In the genomic region with DNA sequence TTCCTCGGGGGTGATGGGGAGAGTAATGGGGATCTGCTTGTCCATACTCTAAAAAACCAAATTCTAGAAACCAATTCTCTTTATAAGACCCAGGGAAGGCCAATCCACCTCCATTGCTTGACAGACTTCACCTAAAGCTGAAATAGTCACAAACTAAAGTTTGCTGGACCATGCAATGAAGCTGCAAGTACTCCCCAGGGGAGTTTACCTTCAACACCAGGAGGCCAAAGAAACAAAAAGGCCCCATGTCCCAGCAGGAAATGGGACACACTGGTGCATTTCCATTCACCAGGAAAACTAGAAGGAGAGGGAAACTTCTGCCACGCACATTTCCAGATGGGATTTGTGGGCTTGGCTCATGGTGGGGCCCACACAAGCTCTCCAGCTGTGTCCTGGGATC, we compare ENCODE assay signal across 20 cellular contexts.
DNase-seq lines count a peak whose midpoint lies in the region; ATAC-seq and TF ChIP-seq lines count a peak whose summit lies in the region.
"Had no signal": no experiment of that assay in that cellular context is flagged by ENCODE, and none has a peak within 500 bp of the region (broad histone marks: within the 10 kb centered on the region; RNA-seq: fewer than 3 reads in every experiment).

No MANE protein-coding gene starts in this region.

- DNase-seq in GM23248, result no peak
- peak; percentile 76 for DNase-seq in RPMI7951 (ENCODE audit: low read depth)
- DNase-seq in fibroblast of lung (ENCODE audit: low read depth in 2 of 2), result no peak
- DNase-seq in trophoblast cell, result no peak
- no peak for DNase-seq in mesenteric fat pad (ENCODE audit: low spot score)
- no peak for DNase-seq in T-cell
- DNase-seq in ureter (ENCODE audit: low spot score), result no peak
- DNase-seq: DMS53, GDM1, MV-4-11, NCI-H1105 treated with DMSO at 0.1 percent for 48 hours, NCI-H1694 treated with DMSO at 0.1 percent for 48 hours, NCI-H2081 treated with DMSO at 0.1 percent for 48 hours, NCI-H2171 treated with DMSO at 0.1 percent for 48 hours, NCI-H524 treated with DMSO at 0.1 percent for 48 hours, Peyer's patch had no signal

- no peaks in the 10 kb centered on the region for H3K27me3 Mint-ChIP-seq in T-cell
- H3K27me3 Mint-ChIP-seq: B cell, IgD-negative memory B cell had no signal

- peaks cover 18% of the 10 kb centered on the region for H3K79me1 ChIP-seq in trophoblast cell (ENCODE audit: low read length)

- no peak overlapping the region for H2BK5ac ChIP-seq in trophoblast cell (ENCODE audit: low read depth, low read length, poor library complexity)

- H3K4me1 Mint-ChIP-seq in T-cell, result no peaks in the 10 kb centered on the region
- H3K4me1 Mint-ChIP-seq: B cell had no signal

- no peak overlapping the region for H3K27ac Mint-ChIP-seq in T-cell
- H3K27ac Mint-ChIP-seq: B cell, IgD-negative memory B cell had no signal

- 92 to 98% methylated on average over 2 of the region's 2 CpGs for WGBS in GM23248 (ENCODE audit: low coverage in 1 of 2, low lambda C conversion rate in 2 of 2, missing lambda C conversion rate in 2 of 2), 2 experiments
- WGBS in trophoblast cell (ENCODE audit: extremely low coverage, insufficient coverage, insufficient read length), result no CpG with 5 or more reads among the region's 2 CpGs

- no peaks in the 10 kb centered on the region for H3K36me3 ChIP-seq in GM23248 (ENCODE audit: low read depth)
- H3K36me3 ChIP-seq in fibroblast of lung (ENCODE audit: control insufficient read depth, insufficient read depth, low read length), result no peaks in the 10 kb centered on the region
- H3K36me3 ChIP-seq in trophoblast cell (ENCODE audit: control insufficient read depth in 1 of 2, insufficient read depth in 2 of 2, low read length in 2 of 2), result no peaks in the 10 kb centered on the region
- H3K36me3 ChIP-seq: Peyer's patch, SJSA1 had no signal

- peaks cover 91% of the 10 kb centered on the region for H3F3A ChIP-seq in GM23248 (ENCODE audit: insufficient read depth)

- H2AFZ ChIP-seq in GM23248 (no peak overlapping the region), fibroblast of lung (ENCODE audit: low read length) (no peak overlapping the region), trophoblast cell (ENCODE audit: insufficient read depth, low read length, poor library complexity) (no peak overlapping the region)

- no peaks in the 10 kb centered on the region for H3K36me3 Mint-ChIP-seq in T-cell
- H3K36me3 Mint-ChIP-seq: IgD-negative memory B cell had no signal

- H3K79me2 ChIP-seq in GM23248 (ENCODE audit: insufficient read depth), result no peaks in the 10 kb centered on the region
- no peaks in the 10 kb centered on the region for H3K79me2 ChIP-seq in fibroblast of lung (ENCODE audit: control insufficient read depth, insufficient read depth, low read length)
- H3K79me2 ChIP-seq in trophoblast cell (ENCODE audit: control insufficient read depth, insufficient read depth, low read length, poor library complexity), result peaks cover 2% of the 10 kb centered on the region

- peak overlapping the region; percentile 7 for H2BK120ac ChIP-seq in trophoblast cell (ENCODE audit: insufficient read depth, low read length, poor library complexity)

- in situ Hi-C loops in GM23248 (cut with MboI), result loop anchor here (10.0 kb wide), 4 partner anchors 211 to 559 kb away; a partner anchor contains a TSS

- POLR2A ChIA-PET in T-cell (lab: Charles Lee), result no interaction called here

- H3K27me3 ChIP-seq in GM23248 (replicated peaks; ENCODE audit: insufficient read depth) (no peaks in the 10 kb centered on the region), fibroblast of lung (ENCODE audit: control insufficient read depth, insufficient read depth, low read length) (no peaks in the 10 kb centered on the region), trophoblast cell (ENCODE audit: insufficient read depth, low read length) (no peaks in the 10 kb centered on the region)
- H3K27me3 ChIP-seq: Peyer's patch, SJSA1 had no signal

- H3K9ac ChIP-seq in GM23248, result no peak overlapping the region
- no peak overlapping the region for H3K9ac ChIP-seq in fibroblast of lung (ENCODE audit: insufficient read depth, low read length)
- H3K9ac ChIP-seq in trophoblast cell (ENCODE audit: low read length), result no peak overlapping the region

- no peak overlapping the region for H3K4ac ChIP-seq in trophoblast cell (ENCODE audit: low read depth, low read length)

- H3K18ac ChIP-seq in trophoblast cell (ENCODE audit: low read length), result no peak overlapping the region

- H4K91ac ChIP-seq in trophoblast cell (ENCODE audit: low read depth, low read length), result no peak overlapping the region

- H2AK5ac ChIP-seq in trophoblast cell (ENCODE audit: low read length), result peak overlapping the region; percentile 76

- H3K4me3 ChIP-seq in GM23248 (no peak overlapping the region), fibroblast of lung (replicated peaks in 1 of 4; ENCODE audit: control extremely low read depth in 1 of 4, insufficient read depth in 1 of 4, low read depth in 3 of 4, low read length in 4 of 4) (no peak overlapping the region), trophoblast cell (ENCODE audit: low read depth, low read length) (no peak overlapping the region)
- H3K4me3 ChIP-seq: Peyer's patch, SJSA1 had no signal

- H3K4me2 ChIP-seq in GM23248 (ENCODE audit: unreplicated experiment) (no peak overlapping the region), fibroblast of lung (ENCODE audit: extremely low read depth, insufficient read depth, low read length) (no peak overlapping the region), trophoblast cell (ENCODE audit: low read length) (no peak overlapping the region)

- H3K9me2 ChIP-seq in GM23248 (ENCODE audit: insufficient read depth), result no peaks in the 10 kb centered on the region

- no peak overlapping the region for H4K8ac ChIP-seq in trophoblast cell (ENCODE audit: low read depth, low read length)

- H3K9me3 ChIP-seq in GM23248 (ENCODE audit: low read depth), result no peaks in the 10 kb centered on the region
- H3K9me3 ChIP-seq in fibroblast of lung (ENCODE audit: control insufficient read depth, insufficient read depth, low read depth, low read length), result no peaks in the 10 kb centered on the region
- no peaks in the 10 kb centered on the region for H3K9me3 ChIP-seq in trophoblast cell (ENCODE audit: insufficient read depth, low read depth, low read length)
- H3K9me3 ChIP-seq: Peyer's patch, SJSA1 had no signal

- H3K27ac ChIP-seq in GM23248 (peak overlapping the region; percentile 41; the same call in 1 of the 2 replicates), fibroblast of lung (ENCODE audit: insufficient read depth, low read length) (peak overlapping the region; percentile 41), trophoblast cell (ENCODE audit: low read depth, low read length) (no peak overlapping the region)
- H3K27ac ChIP-seq: Peyer's patch, SJSA1 had no signal

- no peak overlapping the region for H3K4me3 Mint-ChIP-seq in T-cell
- H3K4me3 Mint-ChIP-seq: B cell, IgD-negative memory B cell had no signal

- H3K4me1 ChIP-seq in GM23248 (ENCODE audit: insufficient read depth), result peaks cover 83% of the 10 kb centered on the region
- peaks cover 60% of the 10 kb centered on the region for H3K4me1 ChIP-seq in fibroblast of lung (ENCODE audit: control insufficient read depth, extremely low read depth, insufficient read depth, low read length)
- H3K4me1 ChIP-seq in trophoblast cell (ENCODE audit: control insufficient read depth in 1 of 2, insufficient read depth in 2 of 2, low read length in 2 of 2), result peaks cover 9 to 17% of the 10 kb centered on the region in 2 experiments
- H3K4me1 ChIP-seq: Peyer's patch had no signal

- H2BK12ac ChIP-seq in trophoblast cell (ENCODE audit: low read length), result peak overlapping the region; percentile 89

- H4K20me1 ChIP-seq in GM23248 (ENCODE audit: insufficient read depth), result no peaks in the 10 kb centered on the region
- no peaks in the 10 kb centered on the region for H4K20me1 ChIP-seq in fibroblast of lung (ENCODE audit: control insufficient read depth, extremely low read depth, insufficient read depth, low read length)

- no peak overlapping the region for H3K23ac ChIP-seq in trophoblast cell (ENCODE audit: low read length)

- no peak overlapping the region for H4K12ac ChIP-seq in trophoblast cell (ENCODE audit: low read depth, low read length)

- CTCF ChIA-PET in T-cell (lab: Charles Lee), result no interaction called here

- TF ChIP-seq CTCF in fibroblast of lung (conservative IDR thresholded peaks at IDR 0.05 in 1 of 2, IDR thresholded peaks at IDR 0.05 in 1 of 2; ENCODE audit: low read depth in 1 of 2, low read length in 2 of 2), result no peak

- H3K14ac ChIP-seq in trophoblast cell (ENCODE audit: low read length), result no peak overlapping the region

- peaks cover 3 to 11% (median 9%) of the 10 kb centered on the region in 3 donors for H3K9me3 Mint-ChIP-seq in T-cell

- ATAC-seq in T-cell (replicated peaks in 1 of 4), result no peak
- ATAC-seq in HG03159 (IDR thresholded peaks at IDR 0.05; ENCODE audit: unreplicated experiment), result no peak
